ENCODE assay signal across 18 cellular contexts in genomic region chr1:29677028-29678024, GRCh38.
A peak's percentile ranks its signal among the peaks of the same experiment; 100 is the strongest.
DNase-seq lines count a peak whose midpoint lies in the region; ATAC-seq and TF ChIP-seq lines count a peak whose summit lies in the region.
"Had no signal": no experiment of that assay in that cellular context is flagged by ENCODE, and none has a peak within 500 bp of the region (broad histone marks: within the 10 kb centered on the region; RNA-seq: fewer than 3 reads in every experiment).

No MANE protein-coding gene starts in this region.

- peak; percentile 32; the same call in 1 of the 2 replicates for TF ChIP-seq RAD21 in Ishikawa (IDR thresholded peaks at IDR 0.05; ENCODE audit: low read depth)

- no peaks in the 10 kb centered on the region for H3K36me3 Mint-ChIP-seq in neural progenitor cell
- no peaks in the 10 kb centered on the region for H3K36me3 Mint-ChIP-seq in activated naive CD4-positive, alpha-beta T cell treated with anti-CD3 and anti-CD28 coated beads for 36 hours (ENCODE audit: low read depth)

- TF ChIP-seq CTCF in neural progenitor cell (IDR thresholded peaks at IDR 0.05) = no peak

- DNase-seq in ecto neural progenitor cell (ENCODE audit: low spot score) (peak; percentile 32), neural progenitor cell (ENCODE audit: low spot score) (no peak), Right ventricle myocardium inferior (ENCODE audit: missing footprints) (no peak)
- DNase-seq in stimulated activated naive CD8-positive, alpha-beta T cell treated with anti-CD3 and anti-CD28 coated beads, Interleukin-15, amount 100 ng/mL, for 72 hours = no peak
- no peak for DNase-seq in activated naive CD4-positive, alpha-beta T cell treated with anti-CD3 and anti-CD28 coated beads for 36 hours
- DNase-seq: CD4-positive, alpha-beta T cell; NCI-H774; PC-9; spleen; T-helper 2 cell had no signal

- H3K4me1 ChIP-seq in BLaER1 treated with 17β-estradiol and CSF1 and Interleukin-3, amounts not matched to agents 10 nM and 100 nM = peaks cover 3 to 39% (median 15%) of the 10 kb centered on the region in 10 experiments; a peak in 19 of 20 replicates
- peaks cover 1% of the 10 kb centered on the region for H3K4me1 ChIP-seq in neural progenitor cell
- H3K4me1 ChIP-seq: adrenal gland, spleen had no signal

- H3K4me3 ChIP-seq in BLaER1 treated with 17β-estradiol and CSF1 and Interleukin-3, amounts not matched to agents 10 nM and 100 nM = no peak overlapping the region
- H3K4me3 ChIP-seq in neural progenitor cell = no peak overlapping the region
- H3K4me3 ChIP-seq: adrenal gland, cardiac muscle cell, PC-9, spleen had no signal

- intact Hi-C loops in Right ventricle myocardium inferior (cut with DNase I) = no loop called here
- intact Hi-C loops in activated naive CD4-positive, alpha-beta T cell treated with anti-CD3 and anti-CD28 coated beads for 36 hours (cut with micrococcal nuclease) = no loop called here

- no peak overlapping the region for H3K27ac ChIP-seq in BLaER1 treated with 17β-estradiol and CSF1 and Interleukin-3, amounts not matched to agents 10 nM and 100 nM
- H3K27ac ChIP-seq in neural progenitor cell = no peak overlapping the region
- H3K27ac ChIP-seq: adrenal gland, cardiac muscle cell, epithelial cell of prostate, PC-9 had no signal

- H3K4me3 Mint-ChIP-seq in neural progenitor cell = no peak overlapping the region
- no peak overlapping the region for H3K4me3 Mint-ChIP-seq in stimulated activated naive CD8-positive, alpha-beta T cell treated with anti-CD3 and anti-CD28 coated beads, Interleukin-15, amount 100 ng/mL, for 72 hours
- no peak overlapping the region for H3K4me3 Mint-ChIP-seq in activated naive CD4-positive, alpha-beta T cell treated with anti-CD3 and anti-CD28 coated beads for 36 hours
- H3K4me3 Mint-ChIP-seq: CD4-positive, alpha-beta T cell; nephron; WTC11 had no signal

- peaks cover 12% of the 10 kb centered on the region for H3K27me3 Mint-ChIP-seq in neural progenitor cell (ENCODE audit: insufficient read depth, low read depth)
- no peaks in the 10 kb centered on the region for H3K27me3 Mint-ChIP-seq in stimulated activated naive CD8-positive, alpha-beta T cell treated with anti-CD3 and anti-CD28 coated beads, Interleukin-15, amount 100 ng/mL, for 72 hours
- peaks cover 3% of the 10 kb centered on the region for H3K27me3 Mint-ChIP-seq in activated naive CD4-positive, alpha-beta T cell treated with anti-CD3 and anti-CD28 coated beads for 36 hours (ENCODE audit: low read depth)
- H3K27me3 Mint-ChIP-seq: CD4-positive, alpha-beta T cell had no signal

- TF ChIP-seq EP300 in Ishikawa (IDR thresholded peaks at IDR 0.05; ENCODE audit: borderline replicate concordance) = no peak

- peak overlapping the region in 7 of 11 experiments; percentile 2 to 43 (median 22); a peak in 10 of 22 replicates for H3K4me2 ChIP-seq in BLaER1 treated with 17β-estradiol and CSF1 and Interleukin-3, amounts not matched to agents 10 nM and 100 nM
- no peak overlapping the region for H3K4me2 ChIP-seq in neural progenitor cell
- H3K4me2 ChIP-seq: PC-9 had no signal

- H3K36me3 ChIP-seq in BLaER1 treated with 17β-estradiol and CSF1 and Interleukin-3, amounts not matched to agents 10 nM and 100 nM = no peaks in the 10 kb centered on the region
- no peaks in the 10 kb centered on the region for H3K36me3 ChIP-seq in neural progenitor cell
- H3K36me3 ChIP-seq: adrenal gland, cardiac muscle cell, spleen had no signal

- peaks cover 53% of the 10 kb centered on the region for H3K4me1 Mint-ChIP-seq in neural progenitor cell
- H3K4me1 Mint-ChIP-seq in stimulated activated naive CD8-positive, alpha-beta T cell treated with anti-CD3 and anti-CD28 coated beads, Interleukin-15, amount 100 ng/mL, for 72 hours = no peaks in the 10 kb centered on the region
- H3K4me1 Mint-ChIP-seq in activated naive CD4-positive, alpha-beta T cell treated with anti-CD3 and anti-CD28 coated beads for 36 hours (ENCODE audit: low read depth) = no peaks in the 10 kb centered on the region

- H3K79me2 ChIP-seq in neural progenitor cell (ENCODE audit: low read depth) = no peaks in the 10 kb centered on the region

- no peak overlapping the region for H2AFZ ChIP-seq in neural progenitor cell (replicated peaks)
- H2AFZ ChIP-seq: PC-9 had no signal

- H3K9ac ChIP-seq in BLaER1 treated with 17β-estradiol and CSF1 and Interleukin-3, amounts not matched to agents 10 nM and 100 nM = no peak overlapping the region
- H3K9ac ChIP-seq in neural progenitor cell = no peak overlapping the region

- H3K27me3 ChIP-seq in BLaER1 treated with 17β-estradiol and CSF1 and Interleukin-3, amounts not matched to agents 10 nM and 100 nM = no peaks in the 10 kb centered on the region
- no peaks in the 10 kb centered on the region for H3K27me3 ChIP-seq in neural progenitor cell
- H3K27me3 ChIP-seq: adrenal gland, cardiac muscle cell had no signal

- no peak for ATAC-seq in HG03469 (IDR thresholded peaks at IDR 0.05; ENCODE audit: unreplicated experiment)
- ATAC-seq in Right ventricle myocardium inferior = no peak
- ATAC-seq in stimulated activated naive CD8-positive, alpha-beta T cell treated with anti-CD3 and anti-CD28 coated beads, Interleukin-15, amount 100 ng/mL, for 72 hours = no peak
- ATAC-seq: WTC11 had no signal

- H3K9me3 Mint-ChIP-seq in neural progenitor cell = no peaks in the 10 kb centered on the region
- H3K9me3 Mint-ChIP-seq in stimulated activated naive CD8-positive, alpha-beta T cell treated with anti-CD3 and anti-CD28 coated beads, Interleukin-15, amount 100 ng/mL, for 72 hours = no peaks in the 10 kb centered on the region
- no peaks in the 10 kb centered on the region for H3K9me3 Mint-ChIP-seq in activated naive CD4-positive, alpha-beta T cell treated with anti-CD3 and anti-CD28 coated beads for 36 hours
- H3K9me3 Mint-ChIP-seq: CD4-positive, alpha-beta T cell; nephron had no signal

- H4K20me1 ChIP-seq in BLaER1 treated with 17β-estradiol and CSF1 and Interleukin-3, amounts not matched to agents 10 nM and 100 nM = no peaks in the 10 kb centered on the region; a peak in 1 of 22 replicates
- no peaks in the 10 kb centered on the region for H4K20me1 ChIP-seq in neural progenitor cell (ENCODE audit: low read depth)

- CTCF ChIA-PET in activated naive CD4-positive, alpha-beta T cell treated with anti-CD3 and anti-CD28 coated beads for 36 hours (lab: Charles Lee) = no interaction called here

- H3F3A ChIP-seq in neural progenitor cell (ENCODE audit: low read depth) = no peaks in the 10 kb centered on the region

- peak overlapping the region; percentile 40 for H3K27ac Mint-ChIP-seq in neural progenitor cell
- peak overlapping the region in 1 of 2 donors; percentile 51 for H3K27ac Mint-ChIP-seq in stimulated activated naive CD8-positive, alpha-beta T cell treated with anti-CD3 and anti-CD28 coated beads, Interleukin-15, amount 100 ng/mL, for 72 hours
- H3K27ac Mint-ChIP-seq in activated naive CD4-positive, alpha-beta T cell treated with anti-CD3 and anti-CD28 coated beads for 36 hours = no peak overlapping the region
- H3K27ac Mint-ChIP-seq: CD4-positive, alpha-beta T cell; WTC11 had no signal

- H3K9me3 ChIP-seq in BLaER1 treated with 17β-estradiol and CSF1 and Interleukin-3, amounts not matched to agents 10 nM and 100 nM (replicated peaks in 1 of 11) = peaks cover 0 to 7% (median 0%) of the 10 kb centered on the region in 11 experiments; a peak in 1 of 22 replicates
- no peaks in the 10 kb centered on the region for H3K9me3 ChIP-seq in neural progenitor cell (ENCODE audit: low read depth)
- H3K9me3 ChIP-seq: adrenal gland, spleen had no signal

TF ChIP-seq in Ishikawa, 13 proteins besides CTCF, POLR2A, EP300 and RAD21 (continues in another document):
- TF ChIP-seq CEBPB (IDR thresholded peaks at IDR 0.05) (no peak), ZBTB7A (IDR thresholded peaks at IDR 0.05; ENCODE audit: low read depth) (no peak), REST (IDR thresholded peaks at IDR 0.05; ENCODE audit: low read depth) (no peak), YY1 (IDR thresholded peaks at IDR 0.05; ENCODE audit: low read depth) (no peak), CREB1 (IDR thresholded peaks at IDR 0.05; ENCODE audit: low read depth) (no peak), USF1 (IDR thresholded peaks at IDR 0.05) (no peak), NFIC (IDR thresholded peaks at IDR 0.05) (no peak), TCF12 (IDR thresholded peaks at IDR 0.05; ENCODE audit: low read depth) (no peak), TAF1 (IDR thresholded peaks at IDR 0.05; ENCODE audit: low read depth) (no peak), FOXM1 (IDR thresholded peaks at IDR 0.05; ENCODE audit: borderline replicate concordance, low read depth) (no peak), TEAD4 (IDR thresholded peaks at IDR 0.05) (no peak)
